11 cellular contexts compared by ENCODE assay signal in genomic region chr2:43157506-43158232, GRCh38.
A peak's percentile ranks its signal among the peaks of the same experiment; 100 is the strongest.
DNase-seq lines count a peak whose midpoint lies in the region; ATAC-seq lines count a peak whose summit lies in the region.
"Had no signal": no experiment of that assay in that cellular context is flagged by ENCODE, and none has a peak within 500 bp of the region (broad histone marks: within the 10 kb centered on the region; RNA-seq: fewer than 3 reads in every experiment).

No MANE protein-coding gene starts in this region.

- peaks cover 34% of the 10 kb centered on the region for H3K4me1 ChIP-seq in stomach smooth muscle (ENCODE audit: control insufficient read depth, insufficient read depth, low read length)

- H3K4me3 Mint-ChIP-seq in T-helper 1 cell treated with Interleukin-12 subunit alpha and Interleukin-12 subunit beta and Interleukin-4 antibody, amounts not matched to agents 30 μg/mL and 1 μg/mL, for 36 hours = no peak overlapping the region
- H3K4me3 Mint-ChIP-seq in activated CD8-positive, alpha-beta T cell treated with anti-CD3 and anti-CD28 coated beads, Interleukin-2, amount 10 ng/mL, durations not matched to agents 7 days and 5 days = peak overlapping the region; percentile 61
- H3K4me3 Mint-ChIP-seq: H9, nephron had no signal

- peaks cover 43% of the 10 kb centered on the region for H3K4me1 Mint-ChIP-seq in T-helper 1 cell treated with Interleukin-12 subunit alpha and Interleukin-12 subunit beta and Interleukin-4 antibody, amounts not matched to agents 30 μg/mL and 1 μg/mL, for 36 hours (ENCODE audit: low read depth)
- peaks cover 78% of the 10 kb centered on the region for H3K4me1 Mint-ChIP-seq in activated CD8-positive, alpha-beta T cell treated with anti-CD3 and anti-CD28 coated beads, Interleukin-2, amount 10 ng/mL, durations not matched to agents 7 days and 5 days (ENCODE audit: low read depth)

- DNase-seq in T-helper 1 cell (no peak), amniotic stem cell (lab: John Stamatoyannopoulos, UW) (no peak), T-helper 9 cell (no peak)
- no peak for DNase-seq in activated CD8-positive, alpha-beta T cell treated with anti-CD3 and anti-CD28 coated beads, Interleukin-2, amount 10 ng/mL, durations not matched to agents 7 days and 5 days
- DNase-seq: H9 had no signal

- H3K9ac ChIP-seq in stomach smooth muscle (ENCODE audit: low read length in 2 of 2) = no peak overlapping the region

- H3K27ac ChIP-seq in layer of hippocampus (ENCODE audit: low read depth, low read length) = peak overlapping the region; percentile 78
- H3K27ac ChIP-seq in stomach smooth muscle (ENCODE audit: low read length) = peak overlapping the region; percentile 87
- H3K27ac ChIP-seq: 22Rv1 had no signal

- peaks cover 6% of the 10 kb centered on the region for H3K36me3 Mint-ChIP-seq in T-helper 1 cell treated with Interleukin-12 subunit alpha and Interleukin-12 subunit beta and Interleukin-4 antibody, amounts not matched to agents 30 μg/mL and 1 μg/mL, for 36 hours (ENCODE audit: low read depth)
- no peaks in the 10 kb centered on the region for H3K36me3 Mint-ChIP-seq in activated CD8-positive, alpha-beta T cell treated with anti-CD3 and anti-CD28 coated beads, Interleukin-2, amount 10 ng/mL, durations not matched to agents 7 days and 5 days (ENCODE audit: low read depth)

- no peak overlapping the region for H3K4me3 ChIP-seq in stomach smooth muscle (ENCODE audit: low read length in 2 of 2)

- CTCF ChIA-PET in activated CD8-positive, alpha-beta T cell treated with anti-CD3 and anti-CD28 coated beads, Interleukin-2, amount 10 ng/mL, durations not matched to agents 7 days and 5 days (lab: Charles Lee) = interaction anchor here (1.0 to 1.8 kb wide), 8 partner anchors 12 to 327 kb away, joined by 3 to 9 read pairs (median 4); no protein-coding TSS in a partner anchor

- POLR2A ChIA-PET in activated CD8-positive, alpha-beta T cell treated with anti-CD3 and anti-CD28 coated beads, Interleukin-2, amount 10 ng/mL, durations not matched to agents 7 days and 5 days (lab: Charles Lee) = interaction anchor here (0.6 to 1.4 kb wide), 6 partner anchors 17 to 64 kb away, joined by 3 to 5 read pairs (median 3); no protein-coding TSS in a partner anchor

- no peaks in the 10 kb centered on the region for H3K36me3 ChIP-seq in stomach smooth muscle (ENCODE audit: control insufficient read depth in 2 of 2, insufficient read depth in 2 of 2, low read length in 2 of 2)

- H3K27me3 Mint-ChIP-seq in T-helper 1 cell treated with Interleukin-12 subunit alpha and Interleukin-12 subunit beta and Interleukin-4 antibody, amounts not matched to agents 30 μg/mL and 1 μg/mL, for 36 hours (ENCODE audit: low read depth) = no peaks in the 10 kb centered on the region
- no peaks in the 10 kb centered on the region for H3K27me3 Mint-ChIP-seq in activated CD8-positive, alpha-beta T cell treated with anti-CD3 and anti-CD28 coated beads, Interleukin-2, amount 10 ng/mL, durations not matched to agents 7 days and 5 days (ENCODE audit: low read depth)

- H3K27me3 ChIP-seq in layer of hippocampus (ENCODE audit: control insufficient read depth, insufficient read depth, low read length) (no peaks in the 10 kb centered on the region), stomach smooth muscle (ENCODE audit: control insufficient read depth in 1 of 2, insufficient read depth in 2 of 2, low read length in 2 of 2) (no peaks in the 10 kb centered on the region)

- H3K27ac Mint-ChIP-seq in T-helper 1 cell treated with Interleukin-12 subunit alpha and Interleukin-12 subunit beta and Interleukin-4 antibody, amounts not matched to agents 30 μg/mL and 1 μg/mL, for 36 hours = peak overlapping the region; percentile 100
- H3K27ac Mint-ChIP-seq in activated CD8-positive, alpha-beta T cell treated with anti-CD3 and anti-CD28 coated beads, Interleukin-2, amount 10 ng/mL, durations not matched to agents 7 days and 5 days = peak overlapping the region; percentile 95

- ATAC-seq in activated CD8-positive, alpha-beta T cell treated with anti-CD3 and anti-CD28 coated beads, Interleukin-2, amount 10 ng/mL, durations not matched to agents 7 days and 5 days = no peak
- ATAC-seq in GM21360 (IDR thresholded peaks at IDR 0.05; ENCODE audit: unreplicated experiment) = no peak

- no peaks in the 10 kb centered on the region for H3K9me3 Mint-ChIP-seq in T-helper 1 cell treated with Interleukin-12 subunit alpha and Interleukin-12 subunit beta and Interleukin-4 antibody, amounts not matched to agents 30 μg/mL and 1 μg/mL, for 36 hours
- no peaks in the 10 kb centered on the region for H3K9me3 Mint-ChIP-seq in activated CD8-positive, alpha-beta T cell treated with anti-CD3 and anti-CD28 coated beads, Interleukin-2, amount 10 ng/mL, durations not matched to agents 7 days and 5 days (ENCODE audit: insufficient read depth)
- H3K9me3 Mint-ChIP-seq: H9, nephron had no signal

- H3K9me3 ChIP-seq in stomach smooth muscle (ENCODE audit: control insufficient read depth in 2 of 2, low read length in 2 of 2) = no peaks in the 10 kb centered on the region
